ENCODE assay signal across 16 cellular contexts in the genomic region with DNA sequence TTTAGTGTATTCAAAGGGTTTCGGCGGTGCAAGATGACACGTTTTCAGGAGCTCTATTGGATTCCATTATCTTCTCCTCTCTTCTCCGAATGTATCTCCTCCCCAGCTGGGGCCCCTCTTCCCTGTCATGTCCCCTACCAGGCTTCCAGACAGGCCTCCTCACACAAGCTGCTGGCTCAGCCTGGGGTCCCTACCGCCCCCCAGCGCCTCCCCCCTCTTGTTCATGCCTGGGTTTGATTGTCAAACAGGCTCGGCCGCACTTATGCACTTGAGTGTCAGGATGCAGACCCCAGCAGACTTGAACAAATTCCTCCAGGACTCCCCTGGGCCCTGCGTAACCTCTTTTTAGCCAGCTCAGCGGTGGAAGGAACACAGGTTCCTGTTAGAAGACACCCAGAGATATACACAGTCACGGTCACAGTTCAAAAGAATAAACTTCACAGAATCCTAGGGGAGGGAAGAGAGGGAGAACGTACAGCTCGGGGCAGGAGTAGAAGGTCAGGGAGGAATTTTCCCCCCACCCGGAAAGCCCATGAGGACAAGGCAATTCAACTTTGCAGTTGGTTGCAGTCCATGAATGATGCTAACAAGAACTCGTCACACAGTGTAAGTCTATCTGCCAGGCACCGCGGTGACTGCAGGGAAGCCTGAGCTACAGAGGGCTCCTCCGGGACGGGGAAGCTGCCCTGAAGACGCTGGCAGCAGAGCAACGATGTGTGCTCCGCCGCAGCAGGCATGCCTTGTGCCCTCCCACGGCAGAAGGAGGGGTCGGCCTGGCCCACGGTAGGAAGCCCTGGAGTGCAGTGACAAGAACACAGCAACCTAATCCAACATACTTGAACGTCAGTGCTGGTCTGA.
DNase-seq lines count a peak whose midpoint lies in the region; TF ChIP-seq lines count a peak whose summit lies in the region.
"Had no signal": no experiment of that assay in that cellular context is flagged by ENCODE, and none has a peak within 500 bp of the region (broad histone marks: within the 10 kb centered on the region; RNA-seq: fewer than 3 reads in every experiment).

No MANE protein-coding gene starts in this region.

- H3K4ac ChIP-seq in H9 (ENCODE audit: low read depth, low read length): no peak overlapping the region

- no peak overlapping the region for H2BK20ac ChIP-seq in H9 (ENCODE audit: low read depth, low read length, poor library complexity, severe bottlenecking)

- intact Hi-C loops in esophagus squamous epithelium (cut with DNase I): no loop called here

- peaks cover 2% of the 10 kb centered on the region for H3K27me3 Mint-ChIP-seq in H9 (ENCODE audit: low read depth)
- H3K27me3 Mint-ChIP-seq in mesothelial cell of epicardium (ENCODE audit: low read depth): no peaks in the 10 kb centered on the region
- H3K27me3 Mint-ChIP-seq: activated naive CD4-positive, alpha-beta T cell treated with anti-CD3 and anti-CD28 coated beads, Interleukin-2, amount 10 ng/mL, durations not matched to agents 7 days and 5 days; naive thymus-derived CD4-positive, alpha-beta T cell had no signal

- H3K27ac ChIP-seq in H9 (ENCODE audit: insufficient read length, low read depth, low read length) (no peak overlapping the region), esophagus squamous epithelium (peak overlapping the region in 3 of 4 donors; percentile 18 to 77 (median 77)), skeletal muscle tissue (ENCODE audit: low read depth, low read length) (no peak overlapping the region)

- no peak overlapping the region for H2BK12ac ChIP-seq in H9 (ENCODE audit: insufficient read length, low read depth, low read length)

- no peak overlapping the region for H3T11ph ChIP-seq in H9 (ENCODE audit: low read length)

- H3K4me1 Mint-ChIP-seq in H9: peaks cover 17 to 29% of the 10 kb centered on the region in 2 experiments
- peaks cover 34% of the 10 kb centered on the region for H3K4me1 Mint-ChIP-seq in mesothelial cell of epicardium
- H3K4me1 Mint-ChIP-seq: activated naive CD4-positive, alpha-beta T cell treated with anti-CD3 and anti-CD28 coated beads, Interleukin-2, amount 10 ng/mL, durations not matched to agents 7 days and 5 days; naive thymus-derived CD4-positive, alpha-beta T cell had no signal

- H2AFZ ChIP-seq in H9 (ENCODE audit: low read length): no peak overlapping the region

- H3K36me3 ChIP-seq in esophagus squamous epithelium: no peaks in the 10 kb centered on the region
- no peaks in the 10 kb centered on the region for H3K36me3 ChIP-seq in skeletal muscle tissue (ENCODE audit: control insufficient read depth in 3 of 3, insufficient read depth in 3 of 3, low read length in 3 of 3)

- H3K4me2 ChIP-seq in H9 (ENCODE audit: insufficient read depth, insufficient read length, low read length): no peak overlapping the region

- no peak overlapping the region for H3K9ac ChIP-seq in H9 (ENCODE audit: extremely low read depth, insufficient read length, low read length)
- no peak overlapping the region for H3K9ac ChIP-seq in skeletal muscle tissue (ENCODE audit: low read depth in 1 of 3, low read length in 3 of 3)

- H4K91ac ChIP-seq in H9 (ENCODE audit: insufficient read length, low read depth, low read length): peak overlapping the region; percentile 58

- no peaks in the 10 kb centered on the region for H3K79me1 ChIP-seq in H9 (ENCODE audit: insufficient read depth, low read depth, low read length, poor library complexity, severe bottlenecking)

- WGBS in H9 (ENCODE audit: extremely low coverage, insufficient read length, low lambda C conversion rate): no CpG with 5 or more reads among the region's 27 CpGs
- WGBS in esophagus squamous epithelium, 2 donors: 62 to 66% methylated on average over 21 to 24 of the region's 27 CpGs

- peak; percentile 33 for DNase-seq in H9
- no peak for DNase-seq in esophagus squamous epithelium (lab: John Stamatoyannopoulos, UW)
- no peak for DNase-seq in mesothelial cell of epicardium (ENCODE audit: low spot score in 2 of 2, unreplicated experiment in 2 of 2)
- no peak for DNase-seq in NCI-H1048 (lab: John Stamatoyannopoulos, UW)
- no peak for DNase-seq in HK-2 (ENCODE audit: unreplicated experiment)
- DNase-seq in HuH-7 (ENCODE audit: low spot score): no peak
- no peak for DNase-seq in kidney tubule cell (ENCODE audit: low spot score)
- DNase-seq: activated CD4-positive, CD25-positive, alpha-beta regulatory T cell treated with anti-CD3 and anti-CD28 coated beads, Interleukin-2, amount 50 U/mL, for 72 hours; activated naive CD4-positive, alpha-beta T cell treated with anti-CD3 and anti-CD28 coated beads, Interleukin-2, amount 10 ng/mL, durations not matched to agents 7 days and 5 days; COR-L47; naive thymus-derived CD4-positive, alpha-beta T cell; NCI-H1417; NCI-H2227 treated with DMSO at 0.1 percent for 48 hours; SHP77 treated with DMSO at 0.1 percent for 48 hours; stimulated activated CD4-positive, alpha-beta T cell treated with anti-CD3 and anti-CD28 coated beads, Interleukin-2, amount 100 ng/mL, for 24 hours had no signal

- H3K4me1 ChIP-seq in H9 (ENCODE audit: insufficient read depth, low read length) (no peaks in the 10 kb centered on the region; the same call in 1 of the 2 replicates), esophagus squamous epithelium (peaks cover 0 to 27% (median 15%) of the 10 kb centered on the region in 3 donors), skeletal muscle tissue (ENCODE audit: control insufficient read depth in 3 of 3, insufficient read depth in 3 of 3, low read length in 3 of 3) (peaks cover 0 to 22% (median 7%) of the 10 kb centered on the region in 3 donors)

- no peaks in the 10 kb centered on the region for H3K79me2 ChIP-seq in H9 (ENCODE audit: insufficient read depth, low read length)

- H3K4me3 ChIP-seq in esophagus squamous epithelium (peak overlapping the region in 1 of 4 donors; percentile 0), skeletal muscle tissue (ENCODE audit: low read length in 3 of 3) (peak overlapping the region in 2 of 3 donors; percentile 2 to 48)

- no peak overlapping the region for H2BK15ac ChIP-seq in H9 (ENCODE audit: low read depth, low read length)

- H3K9me3 ChIP-seq in H9 (ENCODE audit: control insufficient read depth, low read depth, low read length): no peaks in the 10 kb centered on the region
- no peaks in the 10 kb centered on the region for H3K9me3 ChIP-seq in esophagus squamous epithelium
- peaks cover 0 to 2% (median 0%) of the 10 kb centered on the region in 3 donors for H3K9me3 ChIP-seq in skeletal muscle tissue (ENCODE audit: control insufficient read depth in 3 of 3, low read length in 3 of 3)

- no peak overlapping the region for H4K5ac ChIP-seq in H9 (ENCODE audit: insufficient read length, low read depth, low read length)

- H3K9me3 Mint-ChIP-seq in H9: no peaks in the 10 kb centered on the region; a peak in 1 of 5 replicates
- H3K9me3 Mint-ChIP-seq in mesothelial cell of epicardium: no peaks in the 10 kb centered on the region

- no peak overlapping the region for H4K8ac ChIP-seq in H9 (replicated peaks; ENCODE audit: insufficient read length, low read depth, low read length)

- peak overlapping the region; percentile 63; the same call in 1 of the 2 replicates for H3K14ac ChIP-seq in H9 (ENCODE audit: insufficient read depth, low read length)

- H3K36me3 Mint-ChIP-seq in H9 (ENCODE audit: insufficient read depth in 1 of 3, low read depth in 3 of 3): no peaks in the 10 kb centered on the region
- H3K36me3 Mint-ChIP-seq in mesothelial cell of epicardium: no peaks in the 10 kb centered on the region
- H3K36me3 Mint-ChIP-seq: activated naive CD4-positive, alpha-beta T cell treated with anti-CD3 and anti-CD28 coated beads, Interleukin-2, amount 10 ng/mL, durations not matched to agents 7 days and 5 days; naive thymus-derived CD4-positive, alpha-beta T cell had no signal

- no peak overlapping the region for H2AK5ac ChIP-seq in H9 (ENCODE audit: insufficient read length, low read length)

- H3K27me3 ChIP-seq in H9 (ENCODE audit: insufficient read depth, low read length) (no peaks in the 10 kb centered on the region), esophagus squamous epithelium (peaks cover 0 to 39% (median 0%) of the 10 kb centered on the region in 4 donors), skeletal muscle tissue (ENCODE audit: control insufficient read depth in 3 of 3, insufficient read depth in 3 of 3, low read length in 3 of 3) (peaks cover 0 to 3% (median 0%) of the 10 kb centered on the region in 3 donors)

- no peaks in the 10 kb centered on the region for H3K23me2 ChIP-seq in H9 (ENCODE audit: insufficient read length, low read depth, low read length, poor library complexity, severe bottlenecking)

- H4K20me1 ChIP-seq in H9 (ENCODE audit: control insufficient read depth, insufficient read depth, insufficient read length): no peaks in the 10 kb centered on the region

- H3K18ac ChIP-seq in H9 (ENCODE audit: insufficient read length, low read depth, low read length): no peak overlapping the region

- H3K27ac Mint-ChIP-seq in H9: no peak overlapping the region
- peak overlapping the region; percentile 58 for H3K27ac Mint-ChIP-seq in mesothelial cell of epicardium
- H3K27ac Mint-ChIP-seq: activated naive CD4-positive, alpha-beta T cell treated with anti-CD3 and anti-CD28 coated beads, Interleukin-2, amount 10 ng/mL, durations not matched to agents 7 days and 5 days; naive thymus-derived CD4-positive, alpha-beta T cell had no signal

- no peak overlapping the region; a peak in 1 of 5 replicates for H3K4me3 Mint-ChIP-seq in H9
- H3K4me3 Mint-ChIP-seq in mesothelial cell of epicardium: no peak overlapping the region
- H3K4me3 Mint-ChIP-seq: activated naive CD4-positive, alpha-beta T cell treated with anti-CD3 and anti-CD28 coated beads, Interleukin-2, amount 10 ng/mL, durations not matched to agents 7 days and 5 days; naive thymus-derived CD4-positive, alpha-beta T cell had no signal

- no peak overlapping the region for H2BK5ac ChIP-seq in H9 (ENCODE audit: insufficient read length, low read length)

- H3K56ac ChIP-seq in H9 (ENCODE audit: insufficient read length, low read depth, low read length): no peak overlapping the region

- no peak for TF ChIP-seq POLR2A in esophagus squamous epithelium (IDR thresholded peaks at IDR 0.05)

- H3K23ac ChIP-seq in H9 (ENCODE audit: insufficient read length, low read depth, low read length): no peak overlapping the region

- H2BK120ac ChIP-seq in H9 (ENCODE audit: low read depth, low read length, poor library complexity, severe bottlenecking): no peak overlapping the region

- TF ChIP-seq CTCF in H9 (conservative IDR thresholded peaks at IDR 0.05) (no peak), esophagus squamous epithelium (IDR thresholded peaks at IDR 0.05) (no peak), mesothelial cell of epicardium (IDR thresholded peaks at IDR 0.05; ENCODE audit: unreplicated experiment) (no peak)

Comparison
In these comparisons a context has a peak if more than half of its experiments do, and no peak if none do; other contexts are left out.
1. H3K27ac ChIP-seq: peak in esophagus squamous epithelium (3 of 4); none in H9 (single experiment) and skeletal muscle tissue (single experiment).